In genomic region chr9:92071634-92072033, GRCh38 we compare ENCODE assay signal across 18 cellular contexts. TPM values are rescaled to one million over a fixed set of nuclear protein-coding genes. Genes with fewer than 3 reads are reported as not detected.
A peak's percentile ranks its signal among the peaks of the same experiment; 100 is the strongest.
DNase-seq lines count a peak whose midpoint lies in the region; ATAC-seq and TF ChIP-seq lines count a peak whose summit lies in the region.
"Had no signal": no experiment of that assay in that cellular context is flagged by ENCODE, and none has a peak within 500 bp of the region (broad histone marks: within the 10 kb centered on the region; RNA-seq: fewer than 3 reads in every experiment).

No MANE protein-coding gene starts in this region.

- no peak overlapping the region for H2BK120ac ChIP-seq in H9 (ENCODE audit: low read depth, low read length, poor library complexity, severe bottlenecking)

- no peaks in the 10 kb centered on the region for H3K27me3 Mint-ChIP-seq in activated naive CD8-positive, alpha-beta T cell
- H3K27me3 Mint-ChIP-seq in activated naive CD8-positive, alpha-beta T cell treated with anti-CD3 and anti-CD28 coated beads, Interleukin-2, amount 50 U/mL, for 24 hours = no peaks in the 10 kb centered on the region
- no peaks in the 10 kb centered on the region for H3K27me3 Mint-ChIP-seq in H9 (ENCODE audit: low read depth)
- H3K27me3 Mint-ChIP-seq: B cell; CD4-positive, alpha-beta memory T cell had no signal

- H3K23me2 ChIP-seq in H9 (ENCODE audit: insufficient read length, low read depth, low read length, poor library complexity, severe bottlenecking) = no peaks in the 10 kb centered on the region

- H3K56ac ChIP-seq in H9 (ENCODE audit: insufficient read length, low read depth, low read length) = no peak overlapping the region

- no peak overlapping the region for H2BK5ac ChIP-seq in H9 (ENCODE audit: insufficient read length, low read length)

- H3K36me3 Mint-ChIP-seq in activated naive CD8-positive, alpha-beta T cell = peaks cover 19% of the 10 kb centered on the region
- H3K36me3 Mint-ChIP-seq in activated naive CD8-positive, alpha-beta T cell treated with anti-CD3 and anti-CD28 coated beads, Interleukin-2, amount 50 U/mL, for 24 hours (ENCODE audit: low read depth) = peaks cover 15% of the 10 kb centered on the region
- H3K36me3 Mint-ChIP-seq in H9 (ENCODE audit: insufficient read depth in 1 of 3, low read depth in 3 of 3) = peaks cover 23 to 39% (median 26%) of the 10 kb centered on the region in 3 experiments

- no peak overlapping the region for H3K23ac ChIP-seq in H9 (ENCODE audit: insufficient read length, low read depth, low read length)

- no peak overlapping the region for H2AFZ ChIP-seq in H9 (ENCODE audit: low read length)

- no peak overlapping the region for H4K5ac ChIP-seq in H9 (ENCODE audit: insufficient read length, low read depth, low read length)

- no peak overlapping the region for H3K4me2 ChIP-seq in H9 (ENCODE audit: insufficient read depth, insufficient read length, low read length)

- H3K14ac ChIP-seq in H9 (ENCODE audit: insufficient read depth, low read length) = no peak overlapping the region

- H3K79me2 ChIP-seq in H9 (ENCODE audit: insufficient read depth, low read length) = no peaks in the 10 kb centered on the region

- no peak overlapping the region for H2BK15ac ChIP-seq in H9 (ENCODE audit: low read depth, low read length)

- no peak overlapping the region for H2AK5ac ChIP-seq in H9 (ENCODE audit: insufficient read length, low read length)

- no peak overlapping the region for H2BK20ac ChIP-seq in H9 (ENCODE audit: low read depth, low read length, poor library complexity, severe bottlenecking)

- H3K18ac ChIP-seq in H9 (ENCODE audit: insufficient read length, low read depth, low read length) = no peak overlapping the region

- no peak overlapping the region for H3K4ac ChIP-seq in H9 (ENCODE audit: low read depth, low read length)

- no peaks in the 10 kb centered on the region for H3K9me3 ChIP-seq in H9 (ENCODE audit: control insufficient read depth, low read depth, low read length)

- H4K8ac ChIP-seq in H9 (replicated peaks; ENCODE audit: insufficient read length, low read depth, low read length) = no peak overlapping the region

- no peaks in the 10 kb centered on the region for H3K27me3 ChIP-seq in H9 (ENCODE audit: insufficient read depth, low read length)

- no peaks in the 10 kb centered on the region for H3K4me1 ChIP-seq in H9 (ENCODE audit: insufficient read depth, low read length)

- TF ChIP-seq CTCF in H9 (conservative IDR thresholded peaks at IDR 0.05) (no peak), GM13976 (IDR thresholded peaks at IDR 0.05; ENCODE audit: borderline replicate concordance, control extremely low read depth, extremely low read depth, insufficient read depth, missing control alignments) (no peak)

- H3K27ac ChIP-seq in H9 (ENCODE audit: insufficient read length, low read depth, low read length) = no peak overlapping the region

- no peak overlapping the region for H3K4me3 Mint-ChIP-seq in activated naive CD8-positive, alpha-beta T cell
- H3K4me3 Mint-ChIP-seq in activated naive CD8-positive, alpha-beta T cell treated with anti-CD3 and anti-CD28 coated beads, Interleukin-2, amount 50 U/mL, for 24 hours = no peak overlapping the region
- H3K4me3 Mint-ChIP-seq in H9 = no peak overlapping the region
- H3K4me3 Mint-ChIP-seq: B cell; CD4-positive, alpha-beta memory T cell; HFFc6 had no signal

- no peak overlapping the region for H3T11ph ChIP-seq in H9 (ENCODE audit: low read length)

- H3K27ac Mint-ChIP-seq in activated naive CD8-positive, alpha-beta T cell = peak overlapping the region; percentile 23
- H3K27ac Mint-ChIP-seq in activated naive CD8-positive, alpha-beta T cell treated with anti-CD3 and anti-CD28 coated beads, Interleukin-2, amount 50 U/mL, for 24 hours = no peak overlapping the region
- H3K27ac Mint-ChIP-seq in H9 = peak overlapping the region in 2 of 3 experiments; percentile 4 to 55; a peak in 3 of 7 replicates
- H3K27ac Mint-ChIP-seq: B cell, HFFc6 had no signal

- WGBS in H9 (ENCODE audit: extremely low coverage, insufficient read length, low lambda C conversion rate) = no CpG with 5 or more reads among the region's 4 CpGs

- no peaks in the 10 kb centered on the region for H3K4me1 Mint-ChIP-seq in activated naive CD8-positive, alpha-beta T cell (ENCODE audit: low read depth)
- no peaks in the 10 kb centered on the region for H3K4me1 Mint-ChIP-seq in activated naive CD8-positive, alpha-beta T cell treated with anti-CD3 and anti-CD28 coated beads, Interleukin-2, amount 50 U/mL, for 24 hours
- H3K4me1 Mint-ChIP-seq in H9 = no peaks in the 10 kb centered on the region
- H3K4me1 Mint-ChIP-seq: B cell had no signal

- no peak for ATAC-seq in activated naive CD8-positive, alpha-beta T cell treated with anti-CD3 and anti-CD28 coated beads, Interleukin-2, amount 50 U/mL, for 24 hours
- peak; percentile 69 for ATAC-seq in esophagus mucosa
- ATAC-seq in HG02973 (IDR thresholded peaks at IDR 0.05; ENCODE audit: unreplicated experiment) = no peak
- ATAC-seq: HepG2 had no signal

- H4K91ac ChIP-seq in H9 (ENCODE audit: insufficient read length, low read depth, low read length) = no peak overlapping the region

- no peaks in the 10 kb centered on the region for H3K79me1 ChIP-seq in H9 (ENCODE audit: insufficient read depth, low read depth, low read length, poor library complexity, severe bottlenecking)

- no peak overlapping the region for H3K9ac ChIP-seq in H9 (ENCODE audit: extremely low read depth, insufficient read length, low read length)

- no peaks in the 10 kb centered on the region for H4K20me1 ChIP-seq in H9 (ENCODE audit: control insufficient read depth, insufficient read depth, insufficient read length)

- no peaks in the 10 kb centered on the region for H3K9me3 Mint-ChIP-seq in activated naive CD8-positive, alpha-beta T cell (ENCODE audit: low read depth)
- no peaks in the 10 kb centered on the region for H3K9me3 Mint-ChIP-seq in activated naive CD8-positive, alpha-beta T cell treated with anti-CD3 and anti-CD28 coated beads, Interleukin-2, amount 50 U/mL, for 24 hours
- no peaks in the 10 kb centered on the region for H3K9me3 Mint-ChIP-seq in H9
- H3K9me3 Mint-ChIP-seq: CD4-positive, alpha-beta memory T cell; HFFc6 had no signal

- in situ Hi-C loops in GM13976 (cut with MboI; ENCODE audit: low sequenced_read_pairs, unreplicated experiment) = no loop called here

- H2BK12ac ChIP-seq in H9 (ENCODE audit: insufficient read length, low read depth, low read length) = no peak overlapping the region

- no peak for DNase-seq in activated naive CD8-positive, alpha-beta T cell treated with anti-CD3 and anti-CD28 coated beads, Interleukin-2, amount 50 U/mL, for 24 hours
- DNase-seq in H9 = no peak
- DNase-seq in GM13976 (ENCODE audit: low spot score) = no peak
- DNase-seq in ecto neural progenitor cell (ENCODE audit: low spot score) = no peak
- DNase-seq: C1 segment of cervical spinal cord; CD4-positive, alpha-beta memory T cell; COR-L47; DMS153; DMS79 treated with DMSO at 0.1 percent for 48 hours; EL; GDM1; HCEC 1CT; HFFc6 had no signal

RNA-seq across cellular contexts. Expression of gene SPTLC1, which starts 43.6 kb away (rescaled TPM):
- 70.5 and 73.5 TPM in 2 replicates for total RNA-seq in H9 (2021)
- total RNA-seq in esophagus mucosa = 54.6 TPM
